ENCODE assay signal across 37 cellular contexts in genomic region chr12:68972570-68972969, GRCh38. TPM values are rescaled to one million over a fixed set of nuclear protein-coding genes. Genes with fewer than 3 reads are reported as not detected.
DNase-seq lines count a peak whose midpoint lies in the region; ATAC-seq, FAIRE-seq and TF ChIP-seq lines count a peak whose summit lies in the region.
"Had no signal": no experiment of that assay in that cellular context is flagged by ENCODE, and none has a peak within 500 bp of the region (broad histone marks: within the 10 kb centered on the region; RNA-seq: fewer than 3 reads in every experiment).

No MANE protein-coding gene starts in this region.

- no peaks in the 10 kb centered on the region for H3K36me3 Mint-ChIP-seq in activated naive CD8-positive, alpha-beta T cell treated with anti-CD3 and anti-CD28 coated beads, Interleukin-2, amount 50 U/mL, for 24 hours (ENCODE audit: low read depth)
- H3K36me3 Mint-ChIP-seq in activated naive CD8-positive, alpha-beta T cell treated with anti-CD3 and anti-CD28 coated beads for 36 hours, result no peaks in the 10 kb centered on the region
- H3K36me3 Mint-ChIP-seq: CD4-positive, CD25-positive, alpha-beta regulatory T cell; stimulated activated naive B cell treated with anti-CD40 and anti-IgM and Interleukin-4, amounts not matched to agents 10 μg/mL and 1 μg/mL and 100 μg/mL, for 72 hours had no signal

- DNase-seq in activated naive CD8-positive, alpha-beta T cell treated with anti-CD3 and anti-CD28 coated beads, Interleukin-2, amount 50 U/mL, for 24 hours, result no peak
- DNase-seq in activated naive CD8-positive, alpha-beta T cell treated with anti-CD3 and anti-CD28 coated beads for 36 hours, result no peak
- peak; percentile 23 for DNase-seq in bronchial epithelial cell (ENCODE audit: low read depth)
- DNase-seq in left colon, result no peak
- DNase-seq in GM10266 (ENCODE audit: extremely low spot score), result no peak
- no peak for DNase-seq in GM03348 (ENCODE audit: low spot score)
- DNase-seq in dorsolateral prefrontal cortex, result no peak
- no peak for DNase-seq in UCSD-AML1 (lab: John Stamatoyannopoulos, UW; ENCODE audit: unreplicated experiment)
- DNase-seq: 8988T; activated CD4-positive, alpha-beta T cell treated with anti-CD3 and anti-CD28 coated beads for 36 hours; activated CD8-positive, alpha-beta memory T cell treated with anti-CD3 and anti-CD28 coated beads, Interleukin-2, amount 50 U/mL, for 48 hours; activated CD8-positive, alpha-beta T cell treated with anti-CD3 and anti-CD28 coated beads for 36 hours; activated naive CD4-positive, alpha-beta T cell treated with anti-CD3 and anti-CD28 coated beads, Interleukin-2, amount 50 U/mL, for 16 hours; CD4-positive, CD25-positive, alpha-beta regulatory T cell; colonic mucosa; effector memory CD8-positive, alpha-beta T cell; foreskin melanocyte; H9; heart left ventricle; Karpas-422; kidney; MV-4-11; NCI-H1436; NCI-H2081; NCI-H345; NCI-H69; ovary; retina; stimulated activated naive B cell treated with anti-CD40 and anti-IgM and Interleukin-4, amounts not matched to agents 10 μg/mL and 1 μg/mL and 100 μg/mL, for 72 hours; substantia nigra; upper lobe of right lung had no signal

- H3K4me1 Mint-ChIP-seq in activated naive CD8-positive, alpha-beta T cell treated with anti-CD3 and anti-CD28 coated beads, Interleukin-2, amount 50 U/mL, for 24 hours, result peaks cover 11% of the 10 kb centered on the region
- peaks cover 6% of the 10 kb centered on the region for H3K4me1 Mint-ChIP-seq in activated naive CD8-positive, alpha-beta T cell treated with anti-CD3 and anti-CD28 coated beads for 36 hours
- H3K4me1 Mint-ChIP-seq: activated CD4-positive, alpha-beta T cell treated with anti-CD3 and anti-CD28 coated beads for 36 hours; CD4-positive, CD25-positive, alpha-beta regulatory T cell had no signal

- H3K9me3 Mint-ChIP-seq in activated naive CD8-positive, alpha-beta T cell treated with anti-CD3 and anti-CD28 coated beads, Interleukin-2, amount 50 U/mL, for 24 hours, result no peaks in the 10 kb centered on the region
- H3K9me3 Mint-ChIP-seq in activated naive CD8-positive, alpha-beta T cell treated with anti-CD3 and anti-CD28 coated beads for 36 hours, result no peaks in the 10 kb centered on the region
- H3K9me3 Mint-ChIP-seq: activated CD8-positive, alpha-beta T cell treated with anti-CD3 and anti-CD28 coated beads for 36 hours; activated T-helper 1 cell treated with anti-CD3 and anti-CD28 coated beads, Interleukin-12 subunit alpha, Interleukin-12 subunit beta, Interleukin-2, Interleukin-4 antibody, amounts not matched to agents 30 ng/mL and 10 ng/mL and 1 ng/mL, durations not matched to agents 14 hours and 24 hours and 36 hours; CD4-positive, CD25-positive, alpha-beta regulatory T cell; effector memory CD8-positive, alpha-beta T cell; H9; stimulated activated naive B cell treated with anti-CD40 and anti-IgM and Interleukin-4, amounts not matched to agents 10 μg/mL and 1 μg/mL and 100 μg/mL, for 72 hours had no signal

- intact Hi-C loops in left colon (cut with DNase I, micrococcal nuclease), result no loop called here
- intact Hi-C loops in dorsolateral prefrontal cortex (cut with DNase I), result no loop called here

- TF ChIP-seq CTCF in bronchial epithelial cell (IDR thresholded peaks at IDR 0.05; ENCODE audit: insufficient read depth, low read length, severe bottlenecking), result no peak
- TF ChIP-seq CTCF in GM10266 (IDR thresholded peaks at IDR 0.05; ENCODE audit: control insufficient read depth, insufficient read depth, low read depth, missing control alignments), result no peak
- TF ChIP-seq CTCF in dorsolateral prefrontal cortex (IDR thresholded peaks at IDR 0.05 in 54 of 56, conservative IDR thresholded peaks at IDR 0.05 in 2 of 56; ENCODE audit: low read depth in 1 of 56, partially characterized antibody in 56 of 56), result no peak

- no peak overlapping the region for H3K27ac Mint-ChIP-seq in activated naive CD8-positive, alpha-beta T cell treated with anti-CD3 and anti-CD28 coated beads, Interleukin-2, amount 50 U/mL, for 24 hours
- H3K27ac Mint-ChIP-seq in activated naive CD8-positive, alpha-beta T cell treated with anti-CD3 and anti-CD28 coated beads for 36 hours, result no peak overlapping the region
- H3K27ac Mint-ChIP-seq: activated CD4-positive, alpha-beta T cell treated with anti-CD3 and anti-CD28 coated beads for 36 hours; activated CD8-positive, alpha-beta T cell treated with anti-CD3 and anti-CD28 coated beads for 36 hours; activated T-helper 1 cell treated with anti-CD3 and anti-CD28 coated beads, Interleukin-12 subunit alpha, Interleukin-12 subunit beta, Interleukin-2, Interleukin-4 antibody, amounts not matched to agents 30 ng/mL and 10 ng/mL and 1 ng/mL, durations not matched to agents 14 hours and 24 hours and 36 hours; CD4-positive, CD25-positive, alpha-beta regulatory T cell; effector memory CD8-positive, alpha-beta T cell; H9; stimulated activated naive B cell treated with anti-CD40 and anti-IgM and Interleukin-4, amounts not matched to agents 10 μg/mL and 1 μg/mL and 100 μg/mL, for 72 hours had no signal

- no peak overlapping the region for H3K4me3 Mint-ChIP-seq in activated naive CD8-positive, alpha-beta T cell treated with anti-CD3 and anti-CD28 coated beads, Interleukin-2, amount 50 U/mL, for 24 hours
- no peak overlapping the region for H3K4me3 Mint-ChIP-seq in activated naive CD8-positive, alpha-beta T cell treated with anti-CD3 and anti-CD28 coated beads for 36 hours
- H3K4me3 Mint-ChIP-seq: activated CD4-positive, alpha-beta T cell treated with anti-CD3 and anti-CD28 coated beads for 36 hours; activated CD8-positive, alpha-beta T cell treated with anti-CD3 and anti-CD28 coated beads for 36 hours; activated T-helper 1 cell treated with anti-CD3 and anti-CD28 coated beads, Interleukin-12 subunit alpha, Interleukin-12 subunit beta, Interleukin-2, Interleukin-4 antibody, amounts not matched to agents 30 ng/mL and 10 ng/mL and 1 ng/mL, durations not matched to agents 14 hours and 24 hours and 36 hours; CD4-positive, CD25-positive, alpha-beta regulatory T cell; effector memory CD8-positive, alpha-beta T cell; H9; stimulated activated naive B cell treated with anti-CD40 and anti-IgM and Interleukin-4, amounts not matched to agents 10 μg/mL and 1 μg/mL and 100 μg/mL, for 72 hours had no signal

- no peaks in the 10 kb centered on the region for H3K27me3 Mint-ChIP-seq in activated naive CD8-positive, alpha-beta T cell treated with anti-CD3 and anti-CD28 coated beads, Interleukin-2, amount 50 U/mL, for 24 hours
- no peaks in the 10 kb centered on the region for H3K27me3 Mint-ChIP-seq in activated naive CD8-positive, alpha-beta T cell treated with anti-CD3 and anti-CD28 coated beads for 36 hours
- H3K27me3 Mint-ChIP-seq: activated CD4-positive, alpha-beta T cell treated with anti-CD3 and anti-CD28 coated beads for 36 hours; activated CD8-positive, alpha-beta T cell treated with anti-CD3 and anti-CD28 coated beads for 36 hours; CD4-positive, CD25-positive, alpha-beta regulatory T cell; effector memory CD8-positive, alpha-beta T cell; stimulated activated naive B cell treated with anti-CD40 and anti-IgM and Interleukin-4, amounts not matched to agents 10 μg/mL and 1 μg/mL and 100 μg/mL, for 72 hours had no signal

- H3K27me3 ChIP-seq in bronchial epithelial cell (ENCODE audit: control insufficient read depth, insufficient read depth, low read length), result no peaks in the 10 kb centered on the region
- H3K27me3 ChIP-seq in dorsolateral prefrontal cortex, result no peaks in the 10 kb centered on the region
- H3K27me3 ChIP-seq: colonic mucosa, heart left ventricle, ovary, upper lobe of right lung had no signal

- no peak overlapping the region for H3K27ac ChIP-seq in dorsolateral prefrontal cortex
- H3K27ac ChIP-seq: colonic mucosa, heart left ventricle, ovary, skin epidermis, upper lobe of right lung, VCaP had no signal

- FAIRE-seq in bronchial epithelial cell (lab: Jason Lieb, UNC), result no peak
- FAIRE-seq: D721Med, GM12878 had no signal

- ATAC-seq in activated naive CD8-positive, alpha-beta T cell treated with anti-CD3 and anti-CD28 coated beads, Interleukin-2, amount 50 U/mL, for 24 hours, result peak; percentile 57
- peak; percentile 71 for ATAC-seq in left colon
- ATAC-seq: activated CD4-positive, alpha-beta T cell treated with anti-CD3 and anti-CD28 coated beads for 36 hours; activated CD8-positive, alpha-beta T cell treated with anti-CD3 and anti-CD28 coated beads for 36 hours; effector memory CD8-positive, alpha-beta T cell; GM12878; heart left ventricle; Right ventricle myocardium inferior; stimulated activated naive B cell treated with anti-CD40 and anti-IgM and Interleukin-4, amounts not matched to agents 10 μg/mL and 1 μg/mL and 100 μg/mL, for 72 hours; upper lobe of right lung had no signal

- H3K36me3 ChIP-seq in bronchial epithelial cell (ENCODE audit: control insufficient read depth, insufficient read depth, low read length), result no peaks in the 10 kb centered on the region
- H3K36me3 ChIP-seq: colonic mucosa, heart left ventricle, ovary, upper lobe of right lung had no signal

- H3K4me3 ChIP-seq in bronchial epithelial cell (ENCODE audit: low read depth, low read length) (no peak overlapping the region), dorsolateral prefrontal cortex (no peak overlapping the region)
- H3K4me3 ChIP-seq: colonic mucosa, GM12878, heart left ventricle, ovary, skin epidermis, upper lobe of right lung had no signal

RNA-seq across cellular contexts. Expression of gene CPM, which starts 39.6 kb away (rescaled TPM):
- total RNA-seq in activated naive CD8-positive, alpha-beta T cell treated with anti-CD3 and anti-CD28 coated beads for 36 hours, result 1 to 10 TPM; 5.8 to 8.0 TPM
- 7.1 and 28.5 TPM in 2 replicates for total RNA-seq in bronchial epithelial cell
- total RNA-seq in left colon, result 100 to 1,000 TPM in 1 of 2 donors, 10 to 100 TPM in 1; 98.0 to 109 TPM
- 10 to 100 TPM in 118 of 120 experiments, 1 to 10 TPM in 2; 9.4 to 89.6 (median 31.5) TPM for total RNA-seq in dorsolateral prefrontal cortex
